8 cellular contexts compared by ENCODE assay signal in the genomic region with DNA sequence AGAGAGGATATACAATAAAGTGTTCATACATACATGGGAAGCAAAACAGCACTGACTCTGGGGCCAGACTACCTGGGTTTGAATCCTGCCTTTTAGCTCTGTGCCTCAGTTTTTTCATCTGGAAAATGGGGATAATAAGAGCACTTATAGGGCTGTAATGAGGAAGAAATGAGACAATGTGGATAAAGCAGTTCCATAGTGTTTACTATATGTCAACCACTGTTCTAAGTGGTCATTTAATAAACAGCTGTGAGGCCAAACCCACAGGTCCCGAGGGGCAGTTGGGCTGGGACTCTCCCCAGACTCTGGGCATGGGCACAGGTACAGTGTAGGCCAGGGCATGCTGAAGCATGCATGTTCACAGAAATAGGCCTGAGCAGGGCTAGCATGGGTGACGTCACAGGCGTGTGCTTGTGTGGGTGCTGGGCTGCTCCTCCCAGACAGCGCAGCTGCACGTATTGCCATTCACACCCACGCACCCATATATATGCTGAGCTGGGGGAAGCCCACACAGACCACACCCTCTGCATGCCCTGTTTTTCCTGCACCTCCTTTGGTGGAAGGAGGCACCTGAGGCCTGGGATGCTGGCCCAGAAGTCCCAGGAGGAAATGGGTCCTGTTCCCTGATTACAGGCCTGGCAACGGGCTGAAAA. TPM values are rescaled to one million over a fixed set of nuclear protein-coding genes. Genes with fewer than 3 reads are reported as not detected.
DNase-seq lines count a peak whose midpoint lies in the region; ATAC-seq and TF ChIP-seq lines count a peak whose summit lies in the region.

No MANE protein-coding gene starts in this region.

- H3K27ac Mint-ChIP-seq in brain (peak overlapping the region in 3 of 5 experiments; percentile 6 to 94 (median 19)), mesothelial cell of epicardium (no peak overlapping the region)
- peak overlapping the region in 1 of 2 donors; percentile 17 for H3K27ac Mint-ChIP-seq in stimulated activated naive CD8-positive, alpha-beta T cell treated with anti-CD3 and anti-CD28 coated beads, Interleukin-15, amount 100 ng/mL, for 72 hours

- TF ChIP-seq CTCF in OCI-LY3 (IDR thresholded peaks at IDR 0.05; ENCODE audit: low read depth, low read length) = no peak
- no peak for TF ChIP-seq CTCF in brain (conservative IDR thresholded peaks at IDR 0.05)
- TF ChIP-seq CTCF in mesothelial cell of epicardium (IDR thresholded peaks at IDR 0.05; ENCODE audit: unreplicated experiment) = no peak

- H3K79me2 ChIP-seq in OCI-LY3 (ENCODE audit: low read length) = peaks cover 15% of the 10 kb centered on the region

- ATAC-seq in stimulated activated naive CD8-positive, alpha-beta T cell treated with anti-CD3 and anti-CD28 coated beads, Interleukin-15, amount 100 ng/mL, for 72 hours = peak; percentile 4

- H3K4me1 Mint-ChIP-seq in brain = peaks cover 30% of the 10 kb centered on the region
- H3K4me1 Mint-ChIP-seq in stimulated activated naive CD8-positive, alpha-beta T cell treated with anti-CD3 and anti-CD28 coated beads, Interleukin-15, amount 100 ng/mL, for 72 hours = peaks cover 60% of the 10 kb centered on the region
- peaks cover 14% of the 10 kb centered on the region for H3K4me1 Mint-ChIP-seq in mesothelial cell of epicardium

- H3K27ac ChIP-seq in OCI-LY3 (ENCODE audit: low read length) = no peak overlapping the region

- H3K9ac ChIP-seq in OCI-LY3 (ENCODE audit: low read length) = no peak overlapping the region

- no peaks in the 10 kb centered on the region for H3K27me3 ChIP-seq in OCI-LY3 (ENCODE audit: low read depth, low read length)

- H3K4me2 ChIP-seq in OCI-LY3 (ENCODE audit: low read length) = peak overlapping the region; percentile 33

- peaks cover 6% of the 10 kb centered on the region for H3K36me3 ChIP-seq in OCI-LY3 (replicated peaks; ENCODE audit: low read depth, low read length)

- H3K36me3 Mint-ChIP-seq in brain = peaks cover 10% of the 10 kb centered on the region
- peaks cover 14% of the 10 kb centered on the region for H3K36me3 Mint-ChIP-seq in mesothelial cell of epicardium

- no peak overlapping the region for H3K4me3 ChIP-seq in OCI-LY3 (ENCODE audit: low read length)

- no peaks in the 10 kb centered on the region for H3K9me3 ChIP-seq in OCI-LY3 (ENCODE audit: insufficient read depth, low read length)

- DNase-seq in activated T-cell treated with anti-CD3 and anti-CD28 coated beads for 24 hours (ENCODE audit: low read depth) (peak; percentile 40), DMS114 treated with DMSO at 0.1 percent for 48 hours (lab: John Stamatoyannopoulos, UW; ENCODE audit: unreplicated experiment) (no peak), mesothelial cell of epicardium (ENCODE audit: low spot score in 2 of 2, unreplicated experiment in 2 of 2) (no peak), D341Med (ENCODE audit: low spot score) (no peak)
- DNase-seq in activated T-cell treated with anti-CD3 and anti-CD28 coated beads, Interleukin-2, amount 50 U/mL, for 1 hour = no peak
- DNase-seq in stimulated activated naive CD8-positive, alpha-beta T cell treated with anti-CD3 and anti-CD28 coated beads, Interleukin-15, amount 100 ng/mL, for 72 hours = peak in 1 of 2 donors; percentile 57

- H3K4me1 ChIP-seq in OCI-LY3 (ENCODE audit: low read length) = peaks cover 47% of the 10 kb centered on the region

- peaks cover 0 to 3% (median 0%) of the 10 kb centered on the region in 5 experiments for H3K9me3 Mint-ChIP-seq in brain
- H3K9me3 Mint-ChIP-seq in stimulated activated naive CD8-positive, alpha-beta T cell treated with anti-CD3 and anti-CD28 coated beads, Interleukin-15, amount 100 ng/mL, for 72 hours = no peaks in the 10 kb centered on the region
- no peaks in the 10 kb centered on the region for H3K9me3 Mint-ChIP-seq in mesothelial cell of epicardium

- peak overlapping the region in 2 of 5 experiments; percentile 2 to 59 for H3K4me3 Mint-ChIP-seq in brain
- peak overlapping the region in 1 of 2 donors; percentile 13 for H3K4me3 Mint-ChIP-seq in stimulated activated naive CD8-positive, alpha-beta T cell treated with anti-CD3 and anti-CD28 coated beads, Interleukin-15, amount 100 ng/mL, for 72 hours
- H3K4me3 Mint-ChIP-seq in mesothelial cell of epicardium = no peak overlapping the region

- H3K27me3 Mint-ChIP-seq in brain (no peaks in the 10 kb centered on the region), mesothelial cell of epicardium (ENCODE audit: low read depth) (no peaks in the 10 kb centered on the region)
- H3K27me3 Mint-ChIP-seq in stimulated activated naive CD8-positive, alpha-beta T cell treated with anti-CD3 and anti-CD28 coated beads, Interleukin-15, amount 100 ng/mL, for 72 hours = no peaks in the 10 kb centered on the region

- peak overlapping the region; percentile 37; the same call in 1 of the 2 replicates for H2AFZ ChIP-seq in OCI-LY3 (ENCODE audit: low read depth, low read length)

- peaks cover 7% of the 10 kb centered on the region; the same call in 1 of the 2 replicates for H4K20me1 ChIP-seq in OCI-LY3 (ENCODE audit: insufficient read depth, low read length)

RNA-seq across cellular contexts. Expression of a gene that starts 3.5 kb away (rescaled TPM):
- polyA plus RNA-seq in brain (ENCODE audit: insufficient read depth, low read depth, low replicate concordance) = 75.9 TPM
- 286 to 307 TPM (median 301 TPM) in 3 replicates for total RNA-seq in mesothelial cell of epicardium
